Comparison of ENCODE assay signal across 8 cellular contexts in genomic region chr19:41377977-41378707, GRCh38. TPM values are rescaled to one million over a fixed set of nuclear protein-coding genes. Genes with fewer than 3 reads are reported as not detected.
DNase-seq lines count a peak whose midpoint lies in the region; ATAC-seq and TF ChIP-seq lines count a peak whose summit lies in the region.

No MANE protein-coding gene starts in this region.

- no peak overlapping the region for H3K4me3 ChIP-seq in muscle layer of colon (ENCODE audit: low read depth in 1 of 2, low read length in 2 of 2)
- no peak overlapping the region for H3K4me3 ChIP-seq in ascending aorta

- H3K27ac ChIP-seq in muscle layer of colon (ENCODE audit: low read depth, low read length): peak overlapping the region; percentile 78
- H3K27ac ChIP-seq in ascending aorta: no peak overlapping the region

- no peak overlapping the region for H3K9ac ChIP-seq in muscle layer of colon (ENCODE audit: low read length)

- DNase-seq in ELR (ENCODE audit: low read depth) (peak; percentile 17), SK-N-DZ (ENCODE audit: low spot score) (peak; percentile 43), ascending aorta (ENCODE audit: low spot score in 2 of 2) (no peak)
- DNase-seq in stimulated activated naive CD4-positive, alpha-beta T cell treated with Interleukin-2 at 50 U/mL for 16 hours (lab: John Stamatoyannopoulos, UW): no peak
- DNase-seq in stimulated activated CD4-positive, alpha-beta T cell treated with anti-CD3 and anti-CD28 coated beads, Interleukin-2, amount 100 ng/mL, for 24 hours: no peak
- no peak for DNase-seq in activated CD4-positive, alpha-beta T cell treated with anti-CD3 and anti-CD28 coated beads for 4 hours

- peaks cover 28% of the 10 kb centered on the region for H3K4me1 ChIP-seq in muscle layer of colon (ENCODE audit: insufficient read depth, low read length)
- H3K4me1 ChIP-seq in ascending aorta: peaks cover 0 to 14% of the 10 kb centered on the region in 2 donors

- intact Hi-C loops in ascending aorta (cut with DNase I): loop anchor here (2.0 kb wide), 1 partner anchor 23 kb away; no protein-coding TSS in a partner anchor

- H3K9me3 ChIP-seq in muscle layer of colon (ENCODE audit: low read length) (no peaks in the 10 kb centered on the region), ascending aorta (no peaks in the 10 kb centered on the region)

- TF ChIP-seq CTCF in ascending aorta (IDR thresholded peaks at IDR 0.05): no peak

- H3K27me3 ChIP-seq in muscle layer of colon (ENCODE audit: control insufficient read depth in 1 of 2, insufficient read depth in 2 of 2, low read length in 2 of 2) (no peaks in the 10 kb centered on the region), ascending aorta (no peaks in the 10 kb centered on the region)

- no peaks in the 10 kb centered on the region for H3K36me3 ChIP-seq in muscle layer of colon (ENCODE audit: insufficient read depth, low read length)
- peaks cover 0 to 10% of the 10 kb centered on the region in 2 donors for H3K36me3 ChIP-seq in ascending aorta

- peak; percentile 62 for ATAC-seq in GM21447 (IDR thresholded peaks at IDR 0.05; ENCODE audit: unreplicated experiment)

RNA-seq across cellular contexts. Expression of gene TMEM91, which starts 1.8 kb away (rescaled TPM):
- 0.97 and 2.2 TPM in 2 replicates for polyA plus RNA-seq in SK-N-DZ (2014; cell fraction: cytosol; rRNA removed)
- polyA plus RNA-seq in SK-N-DZ (2014; cell fraction: nucleus; rRNA removed): 9.4 and 13.1 TPM in 2 replicates
- 14.2 TPM for total RNA-seq in ascending aorta

RNA-seq across cellular contexts. Expression of gene B9D2, which starts 14.2 kb away (rescaled TPM):
- 6.4 and 15.3 TPM in 2 replicates for polyA plus RNA-seq in SK-N-DZ (2014; cell fraction: cytosol; rRNA removed)
- polyA plus RNA-seq in SK-N-DZ (2014; cell fraction: nucleus; rRNA removed): 5.4 and 8.1 TPM in 2 replicates
- total RNA-seq in ascending aorta: 17.5 TPM

RNA-seq across cellular contexts. Expression of gene EXOSC5, which starts 19.0 kb away (rescaled TPM):
- 161 and 180 TPM in 2 replicates for polyA plus RNA-seq in SK-N-DZ (2014; cell fraction: cytosol; rRNA removed)
- polyA plus RNA-seq in SK-N-DZ (2014; cell fraction: nucleus; rRNA removed): 82.3 and 104 TPM in 2 replicates
- total RNA-seq in ascending aorta: 30.3 TPM

RNA-seq across cellular contexts. Expression of gene BCKDHA, which starts 19.5 kb away (rescaled TPM):
- 67.7 and 76.5 TPM in 2 replicates for polyA plus RNA-seq in SK-N-DZ (2014; cell fraction: cytosol; rRNA removed)
- polyA plus RNA-seq in SK-N-DZ (2014; cell fraction: nucleus; rRNA removed): 50.9 and 55.1 TPM in 2 replicates
- 28.5 TPM for total RNA-seq in ascending aorta

RNA-seq across cellular contexts. Expression of gene TGFB1, which starts 24.4 kb away (rescaled TPM):
- 6.3 and 8.1 TPM in 2 replicates for polyA plus RNA-seq in SK-N-DZ (2014; cell fraction: cytosol; rRNA removed)
- polyA plus RNA-seq in SK-N-DZ (2014; cell fraction: nucleus; rRNA removed): 1.8 and 9.6 TPM in 2 replicates
- 103 TPM for total RNA-seq in ascending aorta

Comparison
In these comparisons a context has a peak if more than half of its experiments do, and no peak if none do; other contexts are left out.
1. DNase-seq: peak in ELR (single experiment) and SK-N-DZ (single experiment); none in ascending aorta (0 of 2), stimulated activated naive CD4-positive, alpha-beta T cell treated with Interleukin-2 at 50 U/mL for 16 hours (single experiment), stimulated activated CD4-positive, alpha-beta T cell treated with anti-CD3 and anti-CD28 coated beads, Interleukin-2, amount 100 ng/mL, for 24 hours (0 of 2) and activated CD4-positive, alpha-beta T cell treated with anti-CD3 and anti-CD28 coated beads for 4 hours (0 of 2).